1 cellular context compared by ENCODE assay signal in genomic region chr3:143283432-143284128, GRCh38.
A peak's percentile ranks its signal among the peaks of the same experiment; 100 is the strongest.
TF ChIP-seq lines count a peak whose summit lies in the region.

No MANE protein-coding gene starts in this region.

TF ChIP-seq in K562, 482 proteins besides CTCF, POLR2A, EP300 and RAD21 (continued from another document and continues in another):
- TF ChIP-seq TFE3 (CRISPR knock-in tag; IDR thresholded peaks at IDR 0.05) (no peak), ZNF212 (CRISPR knock-in tag; IDR thresholded peaks at IDR 0.05) (no peak), STAG1 (CRISPR knock-in tag; IDR thresholded peaks at IDR 0.05; ENCODE audit: borderline replicate concordance) (no peak), ZNF785 (CRISPR knock-in tag; IDR thresholded peaks at IDR 0.05) (no peak), SNAPC5 (CRISPR knock-in tag; IDR thresholded peaks at IDR 0.05) (no peak), PURB (CRISPR knock-in tag; IDR thresholded peaks at IDR 0.05; ENCODE audit: low read depth) (no peak), JUN (IDR thresholded peaks at IDR 0.05; ENCODE audit: borderline replicate concordance, low read depth, low read length) (0 out of 2 replicates have a peak, but pooled peaks have one; percentile 25), JUN (CRISPR knock-in tag; IDR thresholded peaks at IDR 0.05; ENCODE audit: borderline replicate concordance) (no peak), ZNF57 (CRISPR knock-in tag; IDR thresholded peaks at IDR 0.05) (no peak), ID3 (CRISPR knock-in tag; IDR thresholded peaks at IDR 0.05) (no peak), ID3 (tag; IDR thresholded peaks at IDR 0.05) (no peak), MYNN (IDR thresholded peaks at IDR 0.05) (peak; percentile 91), MYNN (CRISPR knock-in tag; IDR thresholded peaks at IDR 0.05) (no peak), BCLAF1 (IDR thresholded peaks at IDR 0.05; ENCODE audit: borderline replicate concordance in 1 of 2, control insufficient read depth in 1 of 2, low read depth in 2 of 2, low read length in 1 of 2) (no peak), E2F5 (CRISPR knock-in tag; IDR thresholded peaks at IDR 0.05) (no peak), HMG20A (CRISPR knock-in tag; conservative IDR thresholded peaks at IDR 0.05) (no peak), HEY1 (CRISPR knock-in tag; IDR thresholded peaks at IDR 0.05; ENCODE audit: borderline replicate concordance) (no peak), TFAP4 (CRISPR knock-in tag; IDR thresholded peaks at IDR 0.05; ENCODE audit: borderline replicate concordance) (no peak; the same call in 1 of the 2 replicates), HINFP (tag; conservative IDR thresholded peaks at IDR 0.05; ENCODE audit: low read depth) (no peak), MAX (CRISPR knock-in tag; IDR thresholded peaks at IDR 0.05) (no peak), COPS2 (conservative IDR thresholded peaks at IDR 0.05) (no peak), PRMT5 (CRISPR knock-in tag; IDR thresholded peaks at IDR 0.05) (no peak), SAP30 (IDR thresholded peaks at IDR 0.05; ENCODE audit: borderline replicate concordance, insufficient read depth, low read depth, low read length, poor library complexity, severe bottlenecking) (no peak), HDAC2 (IDR thresholded peaks at IDR 0.05) (peak; percentile 60; the same call in 1 of the 2 replicates), ARNT (IDR thresholded peaks at IDR 0.05) (peak; percentile 56 to 69; a peak in 2 of 4 replicates), ZNF41 (CRISPR knock-in tag; conservative IDR thresholded peaks at IDR 0.05) (no peak), ZNF23 (CRISPR knock-in tag; IDR thresholded peaks at IDR 0.05) (no peak), TEAD4 (IDR thresholded peaks at IDR 0.05; ENCODE audit: low read length) (peak; percentile 98), TEAD4 (CRISPR knock-in tag; IDR thresholded peaks at IDR 0.05; ENCODE audit: borderline replicate concordance) (no peak), DPF2 (IDR thresholded peaks at IDR 0.05) (peak; percentile 94), ZNF586 (CRISPR knock-in tag; conservative IDR thresholded peaks at IDR 0.05) (no peak), HNRNPL (IDR thresholded peaks at IDR 0.05; ENCODE audit: low read depth, low read length) (no peak), PHB2 (IDR thresholded peaks at IDR 0.05; ENCODE audit: low read depth) (peak; percentile 74; the same call in 1 of the 2 replicates), NCOA1 (IDR thresholded peaks at IDR 0.05; ENCODE audit: low read depth) (no peak; the same call in 1 of the 2 replicates), FUS (optimal IDR thresholded peaks at IDR 0.05; ENCODE audit: low read depth, low read length) (no peak), STAT5A (IDR thresholded peaks at IDR 0.05; ENCODE audit: borderline replicate concordance, low read length) (peak; percentile 94), ZNF347 (CRISPR knock-in tag; IDR thresholded peaks at IDR 0.05; ENCODE audit: low read depth) (no peak), NFIC (IDR thresholded peaks at IDR 0.05) (peak; percentile 90), POLR2H (tag; IDR thresholded peaks at IDR 0.05; ENCODE audit: low read depth) (no peak), SNRNP70 (optimal IDR thresholded peaks at IDR 0.05; ENCODE audit: low read depth, low read length) (no peak), ZNF12 (CRISPR knock-in tag; IDR thresholded peaks at IDR 0.05) (no peak), SMARCA5 (IDR thresholded peaks at IDR 0.05) (no peak), ZBTB17 (CRISPR knock-in tag; IDR thresholded peaks at IDR 0.05) (no peak), ARID3A (IDR thresholded peaks at IDR 0.05; ENCODE audit: borderline replicate concordance, low read depth, low read length) (peak; percentile 89; the same call in 1 of the 2 replicates), ILK (tag; IDR thresholded peaks at IDR 0.05; ENCODE audit: borderline replicate concordance, low read depth) (no peak), ELF4 (CRISPR knock-in tag; IDR thresholded peaks at IDR 0.05) (no peak), ZBTB7A (IDR thresholded peaks at IDR 0.05; ENCODE audit: borderline replicate concordance, control insufficient read depth, low read depth, low read length) (no peak; the same call in 1 of the 2 replicates), UBTF (IDR thresholded peaks at IDR 0.05; ENCODE audit: borderline replicate concordance in 1 of 2, low read depth in 2 of 2, low read length in 2 of 2) (0 out of 4 replicates have a peak, but pooled peaks of 1 of the 2 experiments have one; percentile 39), ETS1 (conservative IDR thresholded peaks at IDR 0.05; ENCODE audit: control insufficient read depth, low read depth, low read length) (peak; percentile 61; the same call in 1 of the 2 replicates), JUNB (CRISPR knock-in tag; conservative IDR thresholded peaks at IDR 0.05) (no peak), RNF219 (CRISPR knock-in tag; IDR thresholded peaks at IDR 0.05) (no peak), BACH1 (tag; IDR thresholded peaks at IDR 0.05) (no peak), SMAD2 (IDR thresholded peaks at IDR 0.05; ENCODE audit: low read depth, low read length) (no peak), ZNF232 (CRISPR knock-in tag; IDR thresholded peaks at IDR 0.05) (no peak), RBM17 (IDR thresholded peaks at IDR 0.05; ENCODE audit: borderline replicate concordance, low read depth, low read length) (no peak), HNRNPH1 (optimal IDR thresholded peaks at IDR 0.05; ENCODE audit: low read depth, low read length) (no peak)
